8 cellular contexts compared by ENCODE assay signal in genomic region chr2:63842149-63843061, GRCh38. TPM values are rescaled to one million over a fixed set of nuclear protein-coding genes. Genes with fewer than 3 reads are reported as not detected.
A peak's percentile ranks its signal among the peaks of the same experiment; 100 is the strongest.
DNase-seq lines count a peak whose midpoint lies in the region; ATAC-seq and TF ChIP-seq lines count a peak whose summit lies in the region.

No MANE protein-coding gene starts in this region.

- H3K36me3 ChIP-seq in gastrocnemius medialis, result no peaks in the 10 kb centered on the region

- H3K9me3 ChIP-seq in gastrocnemius medialis, result no peaks in the 10 kb centered on the region

- peak; percentile 50 to 66 for ATAC-seq in gastrocnemius medialis
- no peak for ATAC-seq in GM21526 (IDR thresholded peaks at IDR 0.05; ENCODE audit: low FRiP score, unreplicated experiment)

- peaks cover 51 to 55% of the 10 kb centered on the region in 2 donors for H3K4me1 ChIP-seq in gastrocnemius medialis

- peak; percentile 62 to 72 for TF ChIP-seq POLR2A in gastrocnemius medialis (IDR thresholded peaks at IDR 0.05)

- peak; percentile 66 for DNase-seq in NCI-H69 (lab: John Stamatoyannopoulos, UW)
- peak; percentile 69 for DNase-seq in astrocyte of the spinal cord (ENCODE audit: low read depth, low spot score)
- peak; percentile 76 to 80 for DNase-seq in gastrocnemius medialis
- DNase-seq in NK-92 treated with Interleukin-12 subunit alpha and Interleukin-12 subunit beta, amount 100 ng/mL, for 24 hours (lab: John Stamatoyannopoulos, UW), result no peak

- in situ Hi-C loops in astrocyte of the spinal cord (cut with HindIII; ENCODE audit: low sequenced_read_pairs) (no loop called here), gastrocnemius medialis (cut with MboI; ENCODE audit: low sequenced_read_pairs in 4 of 4) (no loop called here)

- H3K27ac ChIP-seq in 22Rv1 (peak overlapping the region; percentile 86), gastrocnemius medialis (peak overlapping the region; percentile 94 to 99 (median 98))

- H3K27me3 ChIP-seq in gastrocnemius medialis, result no peaks in the 10 kb centered on the region

- intact Hi-C loops in gastrocnemius medialis (cut with DNase I; ENCODE audit: low total_unique reads), result loop anchor here (1.0 to 10.0 kb wide), 8 partner anchors 46 to 1212 kb away; partner anchors contain the start of genes CEP68, MDH1, PELI1 and VPS54

- TF ChIP-seq CTCF in 22Rv1 (IDR thresholded peaks at IDR 0.05) (no peak), astrocyte of the spinal cord (IDR thresholded peaks at IDR 0.05; ENCODE audit: low read depth, low read length) (no peak), gastrocnemius medialis (IDR thresholded peaks at IDR 0.05 in 4 of 5, conservative IDR thresholded peaks at IDR 0.05 in 1 of 5) (peak in 1 of 5 experiments; percentile 13)

- H3K4me3 ChIP-seq in GM08714 (ENCODE audit: low read length), result peak overlapping the region; percentile 100
- peak overlapping the region; percentile 85 for H3K4me3 ChIP-seq in astrocyte of the spinal cord (ENCODE audit: low read depth, low read length)
- H3K4me3 ChIP-seq in iPS-11a (ENCODE audit: low read depth, low read length), result peak overlapping the region; percentile 99
- H3K4me3 ChIP-seq in gastrocnemius medialis, result peak overlapping the region; percentile 75 to 95 (median 92)

RNA-seq across cellular contexts. Expression of gene UGP2, which starts 0.7 kb away (rescaled TPM):
- 100 to 1,000 TPM; 398 to 784 (median 580) TPM for total RNA-seq in gastrocnemius medialis
